10 cellular contexts compared by ENCODE assay signal in genomic region chr20:47205577-47206123, GRCh38.
DNase-seq lines count a peak whose midpoint lies in the region; ATAC-seq lines count a peak whose summit lies in the region.
"Had no signal": no experiment of that assay in that cellular context is flagged by ENCODE, and none has a peak within 500 bp of the region (broad histone marks: within the 10 kb centered on the region; RNA-seq: fewer than 3 reads in every experiment).

No MANE protein-coding gene starts in this region.

- no peak overlapping the region for H3K27ac Mint-ChIP-seq in activated naive CD8-positive, alpha-beta T cell treated with anti-CD3 and anti-CD28 coated beads for 36 hours
- no peak overlapping the region for H3K27ac Mint-ChIP-seq in activated naive CD8-positive, alpha-beta T cell treated with anti-CD3 and anti-CD28 coated beads, Interleukin-2, amount 50 U/mL, for 24 hours
- H3K27ac Mint-ChIP-seq in activated naive CD4-positive, alpha-beta T cell treated with anti-CD3 and anti-CD28 coated beads, Interleukin-2, amount 10 ng/mL, durations not matched to agents 7 days and 5 days: no peak overlapping the region
- H3K27ac Mint-ChIP-seq: stimulated activated naive CD8-positive, alpha-beta T cell treated with anti-CD3 and anti-CD28 coated beads, Interleukin-15, Interleukin-2, amounts not matched to agents 100 ng/mL and 50 ng/mL, for 24 hours had no signal

- CTCF ChIA-PET in activated naive CD4-positive, alpha-beta T cell treated with anti-CD3 and anti-CD28 coated beads, Interleukin-2, amount 10 ng/mL, durations not matched to agents 7 days and 5 days (lab: Charles Lee): interaction anchor here (1.1 to 2.4 kb wide), 4 partner anchors 9 to 178 kb away, joined by 3 to 11 read pairs (median 4); no protein-coding TSS in a partner anchor

- DNase-seq in activated naive CD8-positive, alpha-beta T cell treated with anti-CD3 and anti-CD28 coated beads for 36 hours: peak; percentile 56
- no peak for DNase-seq in activated naive CD8-positive, alpha-beta T cell treated with anti-CD3 and anti-CD28 coated beads, Interleukin-2, amount 50 U/mL, for 24 hours
- DNase-seq in M059J (ENCODE audit: low read depth) (peak; percentile 71), SK-N-DZ (ENCODE audit: low spot score) (peak; percentile 81), ecto neural progenitor cell (ENCODE audit: low spot score) (peak; percentile 66), medulla oblongata (ENCODE audit: extremely low spot score) (peak; percentile 29)
- DNase-seq in activated naive CD4-positive, alpha-beta T cell treated with anti-CD3 and anti-CD28 coated beads, Interleukin-2, amount 10 ng/mL, durations not matched to agents 7 days and 5 days: no peak

- H3K4me3 Mint-ChIP-seq in activated naive CD8-positive, alpha-beta T cell treated with anti-CD3 and anti-CD28 coated beads for 36 hours: no peak overlapping the region
- H3K4me3 Mint-ChIP-seq in activated naive CD8-positive, alpha-beta T cell treated with anti-CD3 and anti-CD28 coated beads, Interleukin-2, amount 50 U/mL, for 24 hours: no peak overlapping the region
- no peak overlapping the region for H3K4me3 Mint-ChIP-seq in activated naive CD4-positive, alpha-beta T cell treated with anti-CD3 and anti-CD28 coated beads, Interleukin-2, amount 10 ng/mL, durations not matched to agents 7 days and 5 days
- H3K4me3 Mint-ChIP-seq: central memory CD8-positive, alpha-beta T cell; stimulated activated naive CD8-positive, alpha-beta T cell treated with anti-CD3 and anti-CD28 coated beads, Interleukin-15, Interleukin-2, amounts not matched to agents 100 ng/mL and 50 ng/mL, for 24 hours had no signal

- no peaks in the 10 kb centered on the region for H3K27me3 Mint-ChIP-seq in activated naive CD8-positive, alpha-beta T cell treated with anti-CD3 and anti-CD28 coated beads for 36 hours
- no peaks in the 10 kb centered on the region for H3K27me3 Mint-ChIP-seq in activated naive CD8-positive, alpha-beta T cell treated with anti-CD3 and anti-CD28 coated beads, Interleukin-2, amount 50 U/mL, for 24 hours
- no peaks in the 10 kb centered on the region for H3K27me3 Mint-ChIP-seq in activated naive CD4-positive, alpha-beta T cell treated with anti-CD3 and anti-CD28 coated beads, Interleukin-2, amount 10 ng/mL, durations not matched to agents 7 days and 5 days
- H3K27me3 Mint-ChIP-seq: central memory CD8-positive, alpha-beta T cell; stimulated activated naive CD8-positive, alpha-beta T cell treated with anti-CD3 and anti-CD28 coated beads, Interleukin-15, Interleukin-2, amounts not matched to agents 100 ng/mL and 50 ng/mL, for 24 hours had no signal

- no peak for ATAC-seq in activated naive CD8-positive, alpha-beta T cell treated with anti-CD3 and anti-CD28 coated beads, Interleukin-2, amount 50 U/mL, for 24 hours
- no peak for ATAC-seq in HG03159 (IDR thresholded peaks at IDR 0.05; ENCODE audit: unreplicated experiment)

- H3K36me3 Mint-ChIP-seq in activated naive CD8-positive, alpha-beta T cell treated with anti-CD3 and anti-CD28 coated beads for 36 hours: peaks cover 5% of the 10 kb centered on the region
- peaks cover 9% of the 10 kb centered on the region for H3K36me3 Mint-ChIP-seq in activated naive CD8-positive, alpha-beta T cell treated with anti-CD3 and anti-CD28 coated beads, Interleukin-2, amount 50 U/mL, for 24 hours (ENCODE audit: low read depth)
- H3K36me3 Mint-ChIP-seq in activated naive CD4-positive, alpha-beta T cell treated with anti-CD3 and anti-CD28 coated beads, Interleukin-2, amount 10 ng/mL, durations not matched to agents 7 days and 5 days: peaks cover 14% of the 10 kb centered on the region

- peaks cover 6% of the 10 kb centered on the region for H3K4me1 Mint-ChIP-seq in activated naive CD8-positive, alpha-beta T cell treated with anti-CD3 and anti-CD28 coated beads for 36 hours
- no peaks in the 10 kb centered on the region for H3K4me1 Mint-ChIP-seq in activated naive CD8-positive, alpha-beta T cell treated with anti-CD3 and anti-CD28 coated beads, Interleukin-2, amount 50 U/mL, for 24 hours
- no peaks in the 10 kb centered on the region for H3K4me1 Mint-ChIP-seq in activated naive CD4-positive, alpha-beta T cell treated with anti-CD3 and anti-CD28 coated beads, Interleukin-2, amount 10 ng/mL, durations not matched to agents 7 days and 5 days
- H3K4me1 Mint-ChIP-seq: central memory CD8-positive, alpha-beta T cell had no signal

- H3K9me3 Mint-ChIP-seq in activated naive CD8-positive, alpha-beta T cell treated with anti-CD3 and anti-CD28 coated beads for 36 hours: no peaks in the 10 kb centered on the region
- H3K9me3 Mint-ChIP-seq in activated naive CD8-positive, alpha-beta T cell treated with anti-CD3 and anti-CD28 coated beads, Interleukin-2, amount 50 U/mL, for 24 hours: no peaks in the 10 kb centered on the region
- no peaks in the 10 kb centered on the region for H3K9me3 Mint-ChIP-seq in activated naive CD4-positive, alpha-beta T cell treated with anti-CD3 and anti-CD28 coated beads, Interleukin-2, amount 10 ng/mL, durations not matched to agents 7 days and 5 days
- H3K9me3 Mint-ChIP-seq: central memory CD8-positive, alpha-beta T cell; stimulated activated naive CD8-positive, alpha-beta T cell treated with anti-CD3 and anti-CD28 coated beads, Interleukin-15, Interleukin-2, amounts not matched to agents 100 ng/mL and 50 ng/mL, for 24 hours had no signal

Comparison
In these comparisons a context has a peak if more than half of its experiments do, and no peak if none do; other contexts are left out.
1. DNase-seq: peak in activated naive CD8-positive, alpha-beta T cell treated with anti-CD3 and anti-CD28 coated beads for 36 hours (single experiment), M059J (single experiment), SK-N-DZ (single experiment), ecto neural progenitor cell (single experiment) and medulla oblongata (single experiment); none in activated naive CD8-positive, alpha-beta T cell treated with anti-CD3 and anti-CD28 coated beads, Interleukin-2, amount 50 U/mL, for 24 hours (single experiment) and activated naive CD4-positive, alpha-beta T cell treated with anti-CD3 and anti-CD28 coated beads, Interleukin-2, amount 10 ng/mL, durations not matched to agents 7 days and 5 days (single experiment).